Comparison of ENCODE assay signal across 1 cellular context in genomic region chr4:90281956-90282355, GRCh38.
TF ChIP-seq lines count a peak whose summit lies in the region.

No MANE protein-coding gene starts in this region.

TF ChIP-seq in SK-N-SH treated with all-trans-retinoic acid at 6 μM for 48 hours, 23 proteins besides CTCF, POLR2A, EP300 and RAD21 (continued from another document):
- TF ChIP-seq ZNF8 (CRISPR knock-in tag; IDR thresholded peaks at IDR 0.05) (no peak), ZFP30 (CRISPR knock-in tag; IDR thresholded peaks at IDR 0.05) (no peak)
